In the genomic region with DNA sequence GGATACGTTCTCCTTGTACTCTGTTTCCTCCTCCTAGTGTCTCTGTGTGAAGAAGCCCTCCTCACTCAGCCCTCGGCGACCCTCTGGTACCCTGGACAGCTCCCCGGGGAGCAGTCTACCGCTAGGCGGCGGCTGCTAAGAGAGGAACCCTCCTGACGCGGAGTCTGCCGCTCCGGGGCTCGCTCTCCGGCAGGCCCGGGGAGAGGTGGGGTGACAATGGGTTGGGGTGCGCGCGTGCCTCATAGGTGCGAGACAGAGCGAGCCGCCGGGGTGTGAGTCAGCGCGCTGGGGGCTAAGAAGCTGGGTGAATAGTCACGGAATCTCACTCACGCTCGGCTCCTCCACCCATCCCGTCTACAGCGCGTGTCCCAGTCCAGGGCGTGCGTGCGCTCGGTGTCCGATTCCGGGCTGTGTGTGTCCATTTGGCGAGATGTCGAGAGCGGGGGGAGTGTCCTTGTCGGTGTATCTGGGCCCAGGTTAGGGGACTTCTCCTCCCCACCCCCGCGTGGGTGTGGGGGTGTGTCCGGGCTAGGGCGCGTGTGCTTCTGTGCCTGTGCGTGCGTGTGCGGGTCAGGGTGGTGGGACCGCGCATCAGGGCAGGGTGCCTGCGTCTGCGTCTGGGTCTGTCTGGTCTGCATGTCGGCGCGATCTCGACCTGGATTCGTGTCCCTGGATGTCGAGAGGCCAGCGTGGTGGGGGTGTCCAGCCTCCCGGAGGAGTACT, we compare ENCODE assay signal across 1 cellular context.
TF ChIP-seq lines count a peak whose summit lies in the region.

No MANE protein-coding gene starts in this region.

TF ChIP-seq in HepG2, 621 proteins besides CTCF, POLR2A, EP300 and RAD21 (continued from another document):
- TF ChIP-seq, protein P1, sequence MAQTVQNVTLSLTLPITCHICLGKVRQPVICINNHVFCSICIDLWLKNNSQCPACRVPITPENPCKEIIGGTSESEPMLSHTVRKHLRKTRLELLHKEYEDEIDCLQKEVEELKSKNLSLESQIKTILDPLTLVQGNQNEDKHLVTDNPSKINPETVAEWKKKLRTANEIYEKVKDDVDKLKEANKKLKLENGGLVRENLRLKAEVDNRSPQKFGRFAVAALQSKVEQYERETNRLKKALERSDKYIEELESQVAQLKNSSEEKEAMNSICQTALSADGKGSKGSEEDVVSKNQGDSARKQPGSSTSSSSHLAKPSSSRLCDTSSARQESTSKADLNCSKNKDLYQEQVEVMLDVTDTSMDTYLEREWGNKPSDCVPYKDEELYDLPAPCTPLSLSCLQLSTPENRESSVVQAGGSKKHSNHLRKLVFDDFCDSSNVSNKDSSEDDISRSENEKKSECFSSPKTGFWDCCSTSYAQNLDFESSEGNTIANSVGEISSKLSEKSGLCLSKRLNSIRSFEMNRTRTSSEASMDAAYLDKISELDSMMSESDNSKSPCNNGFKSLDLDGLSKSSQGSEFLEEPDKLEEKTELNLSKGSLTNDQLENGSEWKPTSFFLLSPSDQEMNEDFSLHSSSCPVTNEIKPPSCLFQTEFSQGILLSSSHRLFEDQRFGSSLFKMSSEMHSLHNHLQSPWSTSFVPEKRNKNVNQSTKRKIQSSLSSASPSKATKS (CRISPR knock-in tag; IDR thresholded peaks at IDR 0.05), result no peak
- no peak for TF ChIP-seq ZNF17 (CRISPR knock-in tag; IDR thresholded peaks at IDR 0.05)
- TF ChIP-seq CREB1 (IDR thresholded peaks at IDR 0.05), result no peak
- no peak for TF ChIP-seq CREB1 (CRISPR knock-in tag; IDR thresholded peaks at IDR 0.05)
- TF ChIP-seq TAF15 (IDR thresholded peaks at IDR 0.05; ENCODE audit: low read depth, low read length, poor library complexity, severe bottlenecking), result no peak
- TF ChIP-seq ZNF501 (CRISPR knock-in tag; IDR thresholded peaks at IDR 0.05), result no peak
- peak; percentile 65; the same call in 1 of the 2 replicates for TF ChIP-seq GATAD1 (CRISPR knock-in tag; IDR thresholded peaks at IDR 0.05)
- TF ChIP-seq AGO1 (IDR thresholded peaks at IDR 0.05; ENCODE audit: low read depth, low read length, poor library complexity, severe bottlenecking), result no peak
- 0 out of 2 replicates have a peak, but pooled peaks have one; percentile 32 for TF ChIP-seq NCOA5 (CRISPR knock-in tag; IDR thresholded peaks at IDR 0.05)
- TF ChIP-seq JDP2 (CRISPR knock-in tag; IDR thresholded peaks at IDR 0.05; ENCODE audit: borderline replicate concordance), result peak; percentile 70; the same call in 1 of the 2 replicates
- no peak for TF ChIP-seq ZNF101 (CRISPR knock-in tag; IDR thresholded peaks at IDR 0.05; ENCODE audit: borderline replicate concordance, low read depth)
- TF ChIP-seq FOXO1 (CRISPR knock-in tag; IDR thresholded peaks at IDR 0.05), result peak; percentile 76
- peak; percentile 35; the same call in 1 of the 2 replicates for TF ChIP-seq SAP130 (CRISPR knock-in tag; IDR thresholded peaks at IDR 0.05; ENCODE audit: low read depth)
- TF ChIP-seq, protein P2, sequence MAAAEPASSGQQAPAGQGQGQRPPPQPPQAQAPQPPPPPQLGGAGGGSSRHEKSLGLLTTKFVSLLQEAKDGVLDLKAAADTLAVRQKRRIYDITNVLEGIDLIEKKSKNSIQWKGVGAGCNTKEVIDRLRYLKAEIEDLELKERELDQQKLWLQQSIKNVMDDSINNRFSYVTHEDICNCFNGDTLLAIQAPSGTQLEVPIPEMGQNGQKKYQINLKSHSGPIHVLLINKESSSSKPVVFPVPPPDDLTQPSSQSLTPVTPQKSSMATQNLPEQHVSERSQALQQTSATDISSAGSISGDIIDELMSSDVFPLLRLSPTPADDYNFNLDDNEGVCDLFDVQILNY (CRISPR knock-in tag; conservative IDR thresholded peaks at IDR 0.05), result peak; percentile 84
- peak; percentile 77; the same call in 1 of the 2 replicates for TF ChIP-seq ZNF367 (CRISPR knock-in tag; IDR thresholded peaks at IDR 0.05; ENCODE audit: borderline replicate concordance)
- TF ChIP-seq NCOR1 (IDR thresholded peaks at IDR 0.05; ENCODE audit: borderline replicate concordance, low read length), result no peak
- TF ChIP-seq, protein P3, sequence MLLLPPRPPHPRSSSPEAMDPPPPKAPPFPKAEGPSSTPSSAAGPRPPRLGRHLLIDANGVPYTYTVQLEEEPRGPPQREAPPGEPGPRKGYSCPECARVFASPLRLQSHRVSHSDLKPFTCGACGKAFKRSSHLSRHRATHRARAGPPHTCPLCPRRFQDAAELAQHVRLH (CRISPR knock-in tag; IDR thresholded peaks at IDR 0.05; ENCODE audit: borderline replicate concordance, low read depth), result peak; percentile 94; the same call in 1 of the 2 replicates
- TF ChIP-seq, protein P4, sequence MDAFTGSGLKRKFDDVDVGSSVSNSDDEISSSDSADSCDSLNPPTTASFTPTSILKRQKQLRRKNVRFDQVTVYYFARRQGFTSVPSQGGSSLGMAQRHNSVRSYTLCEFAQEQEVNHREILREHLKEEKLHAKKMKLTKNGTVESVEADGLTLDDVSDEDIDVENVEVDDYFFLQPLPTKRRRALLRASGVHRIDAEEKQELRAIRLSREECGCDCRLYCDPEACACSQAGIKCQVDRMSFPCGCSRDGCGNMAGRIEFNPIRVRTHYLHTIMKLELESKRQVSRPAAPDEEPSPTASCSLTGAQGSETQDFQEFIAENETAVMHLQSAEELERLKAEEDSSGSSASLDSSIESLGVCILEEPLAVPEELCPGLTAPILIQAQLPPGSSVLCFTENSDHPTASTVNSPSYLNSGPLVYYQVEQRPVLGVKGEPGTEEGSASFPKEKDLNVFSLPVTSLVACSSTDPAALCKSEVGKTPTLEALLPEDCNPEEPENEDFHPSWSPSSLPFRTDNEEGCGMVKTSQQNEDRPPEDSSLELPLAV (CRISPR knock-in tag; conservative IDR thresholded peaks at IDR 0.05; ENCODE audit: low read depth), result 0 out of 2 replicates have a peak, but pooled peaks have one; percentile 8
- TF ChIP-seq ZNF251 (CRISPR knock-in tag; IDR thresholded peaks at IDR 0.05), result peak; percentile 65; the same call in 1 of the 2 replicates
- peak; percentile 82; the same call in 1 of the 2 replicates for TF ChIP-seq MED13 (CRISPR knock-in tag; IDR thresholded peaks at IDR 0.05)
- TF ChIP-seq KDM2A (CRISPR knock-in tag; IDR thresholded peaks at IDR 0.05; ENCODE audit: borderline replicate concordance, low read depth), result peak; percentile 91
- TF ChIP-seq ZNF264 (CRISPR knock-in tag; IDR thresholded peaks at IDR 0.05), result peak; percentile 74; the same call in 1 of the 2 replicates
- peak; percentile 96; the same call in 1 of the 2 replicates for TF ChIP-seq ZNF232 (CRISPR knock-in tag; IDR thresholded peaks at IDR 0.05; ENCODE audit: borderline replicate concordance)
- TF ChIP-seq ZNF296 (CRISPR knock-in tag; conservative IDR thresholded peaks at IDR 0.05), result 0 out of 2 replicates have a peak, but pooled peaks have one; percentile 72
- peak; percentile 90; the same call in 1 of the 2 replicates for TF ChIP-seq TOE1 (CRISPR knock-in tag; IDR thresholded peaks at IDR 0.05)
- TF ChIP-seq NR3C1 (CRISPR knock-in tag; IDR thresholded peaks at IDR 0.05), result 0 out of 2 replicates have a peak, but pooled peaks have one; percentile 75
- peak; percentile 95; the same call in 1 of the 2 replicates for TF ChIP-seq STAT5B (CRISPR knock-in tag; IDR thresholded peaks at IDR 0.05)
- peak; percentile 97 for TF ChIP-seq ARNT2 (CRISPR knock-in tag; IDR thresholded peaks at IDR 0.05; ENCODE audit: low read depth)
- TF ChIP-seq, protein P5, sequence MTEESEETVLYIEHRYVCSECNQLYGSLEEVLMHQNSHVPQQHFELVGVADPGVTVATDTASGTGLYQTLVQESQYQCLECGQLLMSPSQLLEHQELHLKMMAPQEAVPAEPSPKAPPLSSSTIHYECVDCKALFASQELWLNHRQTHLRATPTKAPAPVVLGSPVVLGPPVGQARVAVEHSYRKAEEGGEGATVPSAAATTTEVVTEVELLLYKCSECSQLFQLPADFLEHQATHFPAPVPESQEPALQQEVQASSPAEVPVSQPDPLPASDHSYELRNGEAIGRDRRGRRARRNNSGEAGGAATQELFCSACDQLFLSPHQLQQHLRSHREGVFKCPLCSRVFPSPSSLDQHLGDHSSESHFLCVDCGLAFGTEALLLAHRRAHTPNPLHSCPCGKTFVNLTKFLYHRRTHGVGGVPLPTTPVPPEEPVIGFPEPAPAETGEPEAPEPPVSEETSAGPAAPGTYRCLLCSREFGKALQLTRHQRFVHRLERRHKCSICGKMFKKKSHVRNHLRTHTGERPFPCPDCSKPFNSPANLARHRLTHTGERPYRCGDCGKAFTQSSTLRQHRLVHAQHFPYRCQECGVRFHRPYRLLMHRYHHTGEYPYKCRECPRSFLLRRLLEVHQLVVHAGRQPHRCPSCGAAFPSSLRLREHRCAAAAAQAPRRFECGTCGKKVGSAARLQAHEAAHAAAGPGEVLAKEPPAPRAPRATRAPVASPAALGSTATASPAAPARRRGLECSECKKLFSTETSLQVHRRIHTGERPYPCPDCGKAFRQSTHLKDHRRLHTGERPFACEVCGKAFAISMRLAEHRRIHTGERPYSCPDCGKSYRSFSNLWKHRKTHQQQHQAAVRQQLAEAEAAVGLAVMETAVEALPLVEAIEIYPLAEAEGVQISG (CRISPR knock-in tag; IDR thresholded peaks at IDR 0.05), result peak; percentile 84
- TF ChIP-seq HOXA7 (CRISPR knock-in tag; IDR thresholded peaks at IDR 0.05), result peak; percentile 95; the same call in 1 of the 2 replicates
- peak; percentile 54; the same call in 1 of the 2 replicates for TF ChIP-seq ZC3H13 (CRISPR knock-in tag; IDR thresholded peaks at IDR 0.05)
- no peak for TF ChIP-seq JUND (CRISPR knock-in tag; IDR thresholded peaks at IDR 0.05)
- TF ChIP-seq IKZF4 (CRISPR knock-in tag; IDR thresholded peaks at IDR 0.05; ENCODE audit: borderline replicate concordance, low read depth, not compliant biosample characterization), result peak; percentile 76
- TF ChIP-seq TSC22D2 (CRISPR knock-in tag; IDR thresholded peaks at IDR 0.05; ENCODE audit: borderline replicate concordance), result peak; percentile 99
- TF ChIP-seq MIER3 (CRISPR knock-in tag; IDR thresholded peaks at IDR 0.05; ENCODE audit: borderline replicate concordance), result peak; percentile 30; the same call in 1 of the 2 replicates
- peak; percentile 71; the same call in 1 of the 2 replicates for TF ChIP-seq SIX4 (CRISPR knock-in tag; IDR thresholded peaks at IDR 0.05)
- no peak for TF ChIP-seq HDAC6 (IDR thresholded peaks at IDR 0.05; ENCODE audit: low read depth, low read length)
- TF ChIP-seq, protein P6, sequence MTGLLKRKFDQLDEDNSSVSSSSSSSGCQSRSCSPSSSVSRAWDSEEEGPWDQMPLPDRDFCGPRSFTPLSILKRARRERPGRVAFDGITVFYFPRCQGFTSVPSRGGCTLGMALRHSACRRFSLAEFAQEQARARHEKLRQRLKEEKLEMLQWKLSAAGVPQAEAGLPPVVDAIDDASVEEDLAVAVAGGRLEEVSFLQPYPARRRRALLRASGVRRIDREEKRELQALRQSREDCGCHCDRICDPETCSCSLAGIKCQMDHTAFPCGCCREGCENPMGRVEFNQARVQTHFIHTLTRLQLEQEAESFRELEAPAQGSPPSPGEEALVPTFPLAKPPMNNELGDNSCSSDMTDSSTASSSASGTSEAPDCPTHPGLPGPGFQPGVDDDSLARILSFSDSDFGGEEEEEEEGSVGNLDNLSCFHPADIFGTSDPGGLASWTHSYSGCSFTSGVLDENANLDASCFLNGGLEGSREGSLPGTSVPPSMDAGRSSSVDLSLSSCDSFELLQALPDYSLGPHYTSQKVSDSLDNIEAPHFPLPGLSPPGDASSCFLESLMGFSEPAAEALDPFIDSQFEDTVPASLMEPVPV (CRISPR knock-in tag; IDR thresholded peaks at IDR 0.05), result peak; percentile 80
TF ChIP-seq in HepG2: peak in this region for 279.
